ENCODE assay signal across 14 cellular contexts in the genomic region with DNA sequence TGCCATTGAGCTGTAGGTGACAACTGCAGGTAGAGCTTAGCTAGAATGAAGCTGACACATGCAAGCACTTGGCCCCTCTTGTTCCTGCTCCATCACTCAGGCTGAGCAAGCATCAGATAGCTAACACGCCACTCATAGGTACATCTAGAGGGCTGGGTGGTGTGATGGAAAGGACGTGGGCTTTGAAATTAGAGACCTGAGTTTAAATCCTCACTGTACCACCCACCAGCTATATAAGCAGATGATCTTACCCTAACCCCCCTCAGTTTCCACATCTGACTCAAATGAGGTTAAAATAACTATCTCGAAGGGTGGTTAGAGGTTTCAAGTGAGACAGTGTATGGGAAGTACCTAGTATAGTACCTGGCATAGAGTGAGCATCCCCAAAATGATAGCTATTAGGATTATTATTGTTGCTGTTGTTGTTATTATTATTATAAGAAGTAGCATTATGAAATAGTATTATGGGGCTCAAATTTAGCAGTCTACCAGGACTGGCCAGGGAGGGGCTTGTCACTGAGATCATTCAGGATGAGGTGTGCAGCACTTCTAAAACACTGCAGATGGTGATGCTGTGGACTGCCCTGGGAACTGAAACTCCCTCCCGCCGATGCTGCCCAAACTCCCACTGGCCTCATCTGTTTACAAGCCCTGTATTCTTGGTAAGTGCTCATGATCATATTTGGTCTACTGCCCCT. TPM values are rescaled to one million over a fixed set of nuclear protein-coding genes. Genes with fewer than 3 reads are reported as not detected.
A peak's percentile ranks its signal among the peaks of the same experiment; 100 is the strongest.
DNase-seq lines count a peak whose midpoint lies in the region; ATAC-seq and TF ChIP-seq lines count a peak whose summit lies in the region.
"Had no signal": no experiment of that assay in that cellular context is flagged by ENCODE, and none has a peak within 500 bp of the region (broad histone marks: within the 10 kb centered on the region; RNA-seq: fewer than 3 reads in every experiment).

No MANE protein-coding gene starts in this region.

- ATAC-seq in GM18502 (IDR thresholded peaks at IDR 0.05; ENCODE audit: poor library complexity, unreplicated experiment) (peak; percentile 78), GM19328 (IDR thresholded peaks at IDR 0.05; ENCODE audit: unreplicated experiment) (peak; percentile 56), HG02763 (IDR thresholded peaks at IDR 0.05; ENCODE audit: unreplicated experiment) (peak; percentile 63), HG03469 (IDR thresholded peaks at IDR 0.05; ENCODE audit: unreplicated experiment) (peak; percentile 74)

- WGBS in lower leg skin, 2 donors = 92 to 93% methylated on average over 5 of the region's 5 CpGs

- no peak overlapping the region for H3K4me3 ChIP-seq in lower leg skin (ENCODE audit: low read depth, poor library complexity, severe bottlenecking)
- H3K4me3 ChIP-seq: vagina had no signal

- no peak for DNase-seq in lower leg skin (ENCODE audit: low spot score in 2 of 2)
- DNase-seq in OCI-M2 (lab: John Stamatoyannopoulos, UW; ENCODE audit: unreplicated experiment) = no peak
- DNase-seq in stimulated activated CD4-positive, alpha-beta T cell treated with anti-CD3 and anti-CD28 coated beads, Interleukin-4, amount 100 ng/mL, for 1 hour = no peak
- no peak for DNase-seq in glomerular visceral epithelial cell (ENCODE audit: extremely low spot score)
- DNase-seq: CD4-positive, alpha-beta memory T cell; NCI-H526 treated with DMSO at 0.1 percent for 48 hours; stimulated activated CD4-positive, alpha-beta T cell treated with anti-CD3 and anti-CD28 coated beads, Interleukin-2, amount 100 ng/mL, for 24 hours had no signal

- no peak for TF ChIP-seq POLR2A in lower leg skin (IDR thresholded peaks at IDR 0.05)

- intact Hi-C loops in lower leg skin (cut with DNase I; ENCODE audit: low total_unique reads) = no loop called here

- TF ChIP-seq CTCF in lower leg skin (IDR thresholded peaks at IDR 0.05) = no peak

RNA-seq across cellular contexts. Expression of a gene that starts 59.0 kb away (rescaled TPM):
- under 1 TPM in 1 of 4 donors, not detected in 3; 0.96 TPM for total RNA-seq in lower leg skin
- total RNA-seq: bronchial epithelial cell, fibroblast of lung had no signal
